Comparison of ENCODE assay signal across 1 cellular context in genomic region chr7:158015403-158016116, GRCh38.
TF ChIP-seq lines count a peak whose summit lies in the region.

No MANE protein-coding gene starts in this region.

TF ChIP-seq in HepG2, 621 proteins besides CTCF, POLR2A, EP300 and RAD21 (continued from another document):
- TF ChIP-seq MEIS2 (CRISPR knock-in tag; IDR thresholded peaks at IDR 0.05): no peak
- TF ChIP-seq HOXD1 (CRISPR knock-in tag; IDR thresholded peaks at IDR 0.05): no peak
- TF ChIP-seq BRD4 (CRISPR knock-in tag; IDR thresholded peaks at IDR 0.05): no peak
